Comparison of ENCODE assay signal across 14 cellular contexts in the genomic region with DNA sequence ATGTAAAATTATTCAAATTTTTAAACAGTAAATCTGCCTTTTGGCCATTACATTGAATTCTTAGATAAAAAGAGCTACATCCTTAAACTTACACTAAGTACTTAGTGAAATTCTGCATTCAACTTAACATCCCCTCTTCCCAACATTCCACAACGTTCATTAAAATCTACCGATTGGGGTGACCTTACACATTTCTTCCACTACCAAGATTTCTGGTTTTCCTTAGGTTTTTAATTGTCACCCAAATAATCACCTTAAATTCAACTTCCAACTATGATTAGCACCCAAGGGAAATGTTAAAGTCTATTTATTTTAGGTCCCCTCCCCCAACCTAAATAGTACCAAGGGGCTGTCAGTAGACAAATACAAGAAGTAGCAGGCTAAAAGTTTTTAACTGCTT. TPM values are rescaled to one million over a fixed set of nuclear protein-coding genes. Genes with fewer than 3 reads are reported as not detected.
A peak's percentile ranks its signal among the peaks of the same experiment; 100 is the strongest.
DNase-seq lines count a peak whose midpoint lies in the region; ATAC-seq and TF ChIP-seq lines count a peak whose summit lies in the region.
"Had no signal": no experiment of that assay in that cellular context is flagged by ENCODE, and none has a peak within 500 bp of the region (broad histone marks: within the 10 kb centered on the region; RNA-seq: fewer than 3 reads in every experiment).

No MANE protein-coding gene starts in this region.

- TF ChIP-seq POLR2A in esophagus squamous epithelium (IDR thresholded peaks at IDR 0.05): no peak

- peaks cover 9 to 72% (median 23%) of the 10 kb centered on the region in 3 donors for H3K36me3 Mint-ChIP-seq in CD8-positive, alpha-beta memory T cell
- peaks cover 83% of the 10 kb centered on the region for H3K36me3 Mint-ChIP-seq in activated CD8-positive, alpha-beta T cell treated with anti-CD3 and anti-CD28 coated beads, Interleukin-2, amount 10 ng/mL, durations not matched to agents 7 days and 5 days (ENCODE audit: low read depth)
- H3K36me3 Mint-ChIP-seq in mesothelial cell of epicardium: peaks cover 29% of the 10 kb centered on the region

- no peak for ATAC-seq in activated CD8-positive, alpha-beta T cell treated with anti-CD3 and anti-CD28 coated beads, Interleukin-2, amount 10 ng/mL, durations not matched to agents 7 days and 5 days
- no peak for ATAC-seq in HG03108 (IDR thresholded peaks at IDR 0.05; ENCODE audit: unreplicated experiment)
- ATAC-seq: left lung had no signal

- H3K4me1 Mint-ChIP-seq in CD8-positive, alpha-beta memory T cell: peaks cover 59 to 76% (median 69%) of the 10 kb centered on the region in 3 donors
- H3K4me1 Mint-ChIP-seq in activated CD8-positive, alpha-beta T cell treated with anti-CD3 and anti-CD28 coated beads, Interleukin-2, amount 10 ng/mL, durations not matched to agents 7 days and 5 days (ENCODE audit: low read depth): peaks cover 65% of the 10 kb centered on the region
- H3K4me1 Mint-ChIP-seq in mesothelial cell of epicardium: peaks cover 41% of the 10 kb centered on the region

- peaks cover 32% of the 10 kb centered on the region for H3K36me3 ChIP-seq in CD8-positive, alpha-beta memory T cell (ENCODE audit: insufficient read depth, low read length)
- H3K36me3 ChIP-seq in esophagus squamous epithelium: peaks cover 2 to 72% (median 14%) of the 10 kb centered on the region in 3 donors

- no peaks in the 10 kb centered on the region for H3K27me3 ChIP-seq in CD8-positive, alpha-beta memory T cell (ENCODE audit: insufficient read depth, low read length, poor library complexity, severe bottlenecking)
- H3K27me3 ChIP-seq in esophagus squamous epithelium: no peaks in the 10 kb centered on the region
- H3K27me3 ChIP-seq: left lung, MG63 had no signal

- DNase-seq in CD8-positive, alpha-beta memory T cell: no peak
- DNase-seq in HFF-Myc (ENCODE audit: extremely low read depth, low read depth) (no peak), mesothelial cell of epicardium (ENCODE audit: low spot score in 2 of 2, unreplicated experiment in 2 of 2) (no peak), esophagus squamous epithelium (lab: John Stamatoyannopoulos, UW) (no peak), NCI-H1105 (lab: John Stamatoyannopoulos, UW) (no peak)
- no peak for DNase-seq in activated CD8-positive, alpha-beta T cell treated with anti-CD3 and anti-CD28 coated beads, Interleukin-2, amount 10 ng/mL, durations not matched to agents 7 days and 5 days
- DNase-seq: activated CD4-positive, CD25-positive, alpha-beta regulatory T cell treated with anti-CD3 and anti-CD28 coated beads, Interleukin-2, amount 50 U/mL, for 72 hours; activated effector memory CD4-positive, alpha-beta T cell treated with anti-CD3 and anti-CD28 coated beads, Interleukin-2, amount 50 U/mL, for 16 hours; hippocampal formation; left lung; MG63; NCI-H2171; SW 1271 had no signal

- no peaks in the 10 kb centered on the region for H3K9me3 Mint-ChIP-seq in CD8-positive, alpha-beta memory T cell
- no peaks in the 10 kb centered on the region for H3K9me3 Mint-ChIP-seq in activated CD8-positive, alpha-beta T cell treated with anti-CD3 and anti-CD28 coated beads, Interleukin-2, amount 10 ng/mL, durations not matched to agents 7 days and 5 days (ENCODE audit: insufficient read depth)
- no peaks in the 10 kb centered on the region for H3K9me3 Mint-ChIP-seq in mesothelial cell of epicardium

- no peak overlapping the region for H3K27ac ChIP-seq in CD8-positive, alpha-beta memory T cell (ENCODE audit: low read depth, low read length)
- H3K27ac ChIP-seq in esophagus squamous epithelium: no peak overlapping the region
- H3K27ac ChIP-seq: left lung had no signal

- CTCF ChIA-PET in CD8-positive, alpha-beta memory T cell (lab: Charles Lee): interaction anchor here (0.7 to 5.0 kb wide), 7 partner anchors 9 to 171 kb away, joined by 3 to 54 read pairs (median 3); no protein-coding TSS in a partner anchor
- CTCF ChIA-PET in activated CD8-positive, alpha-beta T cell treated with anti-CD3 and anti-CD28 coated beads, Interleukin-2, amount 10 ng/mL, durations not matched to agents 7 days and 5 days (lab: Charles Lee): interaction anchor here (0.9 to 7.2 kb wide), 7 partner anchors 9 to 168 kb away, joined by 3 to 138 read pairs (median 42); a partner anchor contains a TSS

- TF ChIP-seq CTCF in HFF-Myc (IDR thresholded peaks at IDR 0.05; ENCODE audit: low read depth, low read length, missing control alignments): no peak
- TF ChIP-seq CTCF in mesothelial cell of epicardium (IDR thresholded peaks at IDR 0.05; ENCODE audit: unreplicated experiment): peak; percentile 16
- TF ChIP-seq CTCF in esophagus squamous epithelium (IDR thresholded peaks at IDR 0.05): peak in 1 of 6 experiments; percentile 4

- no peak overlapping the region for H3K4me3 Mint-ChIP-seq in CD8-positive, alpha-beta memory T cell
- peak overlapping the region; percentile 1 for H3K4me3 Mint-ChIP-seq in activated CD8-positive, alpha-beta T cell treated with anti-CD3 and anti-CD28 coated beads, Interleukin-2, amount 10 ng/mL, durations not matched to agents 7 days and 5 days
- no peak overlapping the region for H3K4me3 Mint-ChIP-seq in mesothelial cell of epicardium

- peaks cover 0 to 9% of the 10 kb centered on the region in 2 donors for H3K27me3 Mint-ChIP-seq in CD8-positive, alpha-beta memory T cell
- H3K27me3 Mint-ChIP-seq in activated CD8-positive, alpha-beta T cell treated with anti-CD3 and anti-CD28 coated beads, Interleukin-2, amount 10 ng/mL, durations not matched to agents 7 days and 5 days (ENCODE audit: low read depth): no peaks in the 10 kb centered on the region
- H3K27me3 Mint-ChIP-seq in mesothelial cell of epicardium (ENCODE audit: low read depth): no peaks in the 10 kb centered on the region

- H3K4me1 ChIP-seq in CD8-positive, alpha-beta memory T cell (ENCODE audit: insufficient read depth, low read length): peaks cover 38% of the 10 kb centered on the region
- peaks cover 8 to 65% (median 29%) of the 10 kb centered on the region in 3 donors for H3K4me1 ChIP-seq in esophagus squamous epithelium

- intact Hi-C loops in esophagus squamous epithelium (cut with DNase I): no loop called here

- H3K9me3 ChIP-seq in CD8-positive, alpha-beta memory T cell (ENCODE audit: low read length): no peaks in the 10 kb centered on the region
- H3K9me3 ChIP-seq in esophagus squamous epithelium: no peaks in the 10 kb centered on the region
- H3K9me3 ChIP-seq: left lung, MG63 had no signal

- H3K4me3 ChIP-seq in CD8-positive, alpha-beta memory T cell (ENCODE audit: low read length): no peak overlapping the region
- H3K4me3 ChIP-seq in HFF-Myc (replicated peaks; ENCODE audit: low read depth, low read length) (peak overlapping the region; percentile 99), esophagus squamous epithelium (no peak overlapping the region)
- H3K4me3 ChIP-seq: left lung, MG63 had no signal

- H3K27ac Mint-ChIP-seq in CD8-positive, alpha-beta memory T cell: peak overlapping the region in 6 of 8 donors; percentile 0 to 86 (median 33)
- H3K27ac Mint-ChIP-seq in activated CD8-positive, alpha-beta T cell treated with anti-CD3 and anti-CD28 coated beads, Interleukin-2, amount 10 ng/mL, durations not matched to agents 7 days and 5 days: peak overlapping the region; percentile 14
- peak overlapping the region; percentile 14 for H3K27ac Mint-ChIP-seq in mesothelial cell of epicardium

- WGBS in esophagus squamous epithelium, 2 donors: 42 to 50% methylated on average over 2 of the region's 2 CpGs

- POLR2A ChIA-PET in CD8-positive, alpha-beta memory T cell (lab: Charles Lee): no interaction called here
- POLR2A ChIA-PET in activated CD8-positive, alpha-beta T cell treated with anti-CD3 and anti-CD28 coated beads, Interleukin-2, amount 10 ng/mL, durations not matched to agents 7 days and 5 days (lab: Charles Lee): interaction anchor here (2.0 kb wide), 1 partner anchor 12 kb away, joined by 8 read pairs; no protein-coding TSS in a partner anchor

RNA-seq across cellular contexts. Expression of a gene that starts 4.9 kb away (rescaled TPM):
- 100 to 1,000 TPM; 469 to 492 TPM for total RNA-seq in CD8-positive, alpha-beta memory T cell
- polyA plus RNA-seq in CD8-positive, alpha-beta memory T cell: 50.6 TPM
- 100 to 1,000 TPM; 382 to 383 TPM for total RNA-seq in activated CD8-positive, alpha-beta T cell treated with anti-CD3 and anti-CD28 coated beads, Interleukin-2, amount 10 ng/mL, durations not matched to agents 7 days and 5 days
- 258 to 267 TPM (median 264 TPM) in 3 replicates for total RNA-seq in mesothelial cell of epicardium
- total RNA-seq in esophagus squamous epithelium: 100 to 1,000 TPM; 134 to 223 (median 200) TPM

RNA-seq across cellular contexts. Expression of a gene that starts 14.1 kb away (rescaled TPM):
- 10 to 100 TPM; 29.1 to 29.5 TPM for total RNA-seq in CD8-positive, alpha-beta memory T cell
- 50.8 TPM for polyA plus RNA-seq in CD8-positive, alpha-beta memory T cell
- 10 to 100 TPM; 37.5 to 37.6 TPM for total RNA-seq in activated CD8-positive, alpha-beta T cell treated with anti-CD3 and anti-CD28 coated beads, Interleukin-2, amount 10 ng/mL, durations not matched to agents 7 days and 5 days
- total RNA-seq in mesothelial cell of epicardium: 80.6 to 84.9 TPM (median 82.5 TPM) in 3 replicates
- 10 to 100 TPM; 20.3 to 61.4 (median 27.4) TPM for total RNA-seq in esophagus squamous epithelium

RNA-seq across cellular contexts. Expression of a gene that starts 46.9 kb away (rescaled TPM):
- total RNA-seq in CD8-positive, alpha-beta memory T cell: under 1 TPM; 0.33 to 0.73 TPM
- not detected for polyA plus RNA-seq in CD8-positive, alpha-beta memory T cell
- under 1 TPM in 1 of 2 experiments, not detected in 1; 0.18 TPM for total RNA-seq in activated CD8-positive, alpha-beta T cell treated with anti-CD3 and anti-CD28 coated beads, Interleukin-2, amount 10 ng/mL, durations not matched to agents 7 days and 5 days
- total RNA-seq in mesothelial cell of epicardium: 37.0 to 38.7 TPM (median 37.8 TPM) in 3 replicates
- total RNA-seq in esophagus squamous epithelium: 10 to 100 TPM in 3 of 4 donors, 1 to 10 TPM in 1; 7.4 to 27.3 (median 18.4) TPM

Comparison
In these comparisons a context has a peak if more than half of its experiments do, and no peak if none do; other contexts are left out.
1. RNA of a gene that starts 46.9 kb away (total RNA-seq): 37.0 to 38.7 TPM in mesothelial cell of epicardium and 7.4 to 27.3 TPM in esophagus squamous epithelium; 0.33 to 0.73 TPM in CD8-positive, alpha-beta memory T cell and 0.18 TPM in activated CD8-positive, alpha-beta T cell treated with anti-CD3 and anti-CD28 coated beads, Interleukin-2, amount 10 ng/mL, durations not matched to agents 7 days and 5 days; every median in the first group is over 4 times any median in the second.
2. Peak in every context shown above with its lines, with median percentiles within 50 percentile points of each other: H3K27ac Mint-ChIP-seq.